Comparison of ENCODE assay signal across 26 cellular contexts in genomic region chr1:2328676-2329455, GRCh38.
"Had no signal": no experiment of that assay in that cellular context is flagged by ENCODE, and none has a peak within 500 bp of the region (broad histone marks: within the 10 kb centered on the region; RNA-seq: fewer than 3 reads in every experiment).

No MANE protein-coding gene starts in this region.

- H3K27me3 ChIP-seq: breast epithelium had no signal

- H3K27ac ChIP-seq: breast epithelium had no signal

- H3K4me1 Mint-ChIP-seq: activated B cell treated with CpG ODN at 0.5 μM for 24 hours; activated CD4-positive, alpha-beta T cell treated with anti-CD3 and anti-CD28 coated beads, Interleukin-2, amount 10 ng/mL, durations not matched to agents 24 days and 14 days; activated CD8-positive, alpha-beta memory T cell treated with anti-CD3 and anti-CD28 coated beads, Interleukin-2, amount 10 ng/mL, durations not matched to agents 7 days and 5 days; activated naive CD4-positive, alpha-beta T cell treated with anti-CD3 and anti-CD28 coated beads, Interleukin-2, amount 50 U/mL, for 24 hours had no signal

- H3K4me3 ChIP-seq: breast epithelium had no signal

- DNase-seq: activated B cell treated with CpG ODN at 0.5 μM for 24 hours; activated CD4-positive, alpha-beta T cell treated with anti-CD3 and anti-CD28 coated beads for 1 hour; activated CD4-positive, alpha-beta T cell treated with anti-CD3 and anti-CD28 coated beads, Interleukin-2, amount 10 ng/mL, durations not matched to agents 24 days and 14 days; activated CD4-positive, alpha-beta T cell treated with anti-CD3 and anti-CD28 coated beads, Interleukin-2, amount 50 U/mL, for 48 hours; activated CD8-positive, alpha-beta memory T cell treated with anti-CD3 and anti-CD28 coated beads, Interleukin-2, amount 10 ng/mL, durations not matched to agents 7 days and 5 days; activated effector memory CD4-positive, alpha-beta T cell treated with Interleukin-2 at 50 U/mL for 16 hours; activated naive CD4-positive, alpha-beta T cell; activated T-cell treated with anti-CD3 and anti-CD28 coated beads, Interleukin-2, amount 50 U/mL, for 24 hours; aorta; caudate nucleus; Karpas-422; MM.1S; NCI-H1105; NCI-H1436; NCI-H1694 treated with DMSO at 0.1 percent for 48 hours; NCI-H2029 treated with DMSO at 0.1 percent for 48 hours; NCI-H446 treated with DMSO at 0.1 percent for 48 hours; NCI-H526 treated with DMSO at 0.1 percent for 48 hours; NK-92 treated with Interleukin-12 subunit alpha and Interleukin-12 subunit beta, amount 100 ng/mL, for 24 hours; OCI-M1; SHP77; T-helper 9 cell had no signal

- H3K27ac Mint-ChIP-seq: activated B cell treated with CpG ODN at 0.5 μM for 24 hours; activated CD4-positive, alpha-beta T cell treated with anti-CD3 and anti-CD28 coated beads, Interleukin-2, amount 10 ng/mL, durations not matched to agents 24 days and 14 days; activated CD8-positive, alpha-beta memory T cell treated with anti-CD3 and anti-CD28 coated beads, Interleukin-2, amount 10 ng/mL, durations not matched to agents 7 days and 5 days; activated naive CD4-positive, alpha-beta T cell treated with anti-CD3 and anti-CD28 coated beads, Interleukin-2, amount 50 U/mL, for 24 hours; activated T-cell treated with anti-CD3 and anti-CD28 coated beads, Interleukin-2, amount 50 U/mL, for 24 hours; activated T-helper 1 cell treated with anti-CD3 and anti-CD28 coated beads, Interleukin-12 subunit alpha, Interleukin-12 subunit beta, Interleukin-2, Interleukin-4 antibody, amounts not matched to agents 30 ng/mL and 10 ng/mL and 1 ng/mL, durations not matched to agents 14 hours and 24 hours and 36 hours; T-helper 1 cell treated with Interleukin-12 subunit alpha and Interleukin-12 subunit beta and Interleukin-4 antibody, amounts not matched to agents 30 μg/mL and 1 μg/mL, for 36 hours had no signal

- H3K9me3 ChIP-seq: breast epithelium had no signal

- H3K9me3 Mint-ChIP-seq: activated B cell treated with CpG ODN at 0.5 μM for 24 hours; activated CD4-positive, alpha-beta T cell treated with anti-CD3 and anti-CD28 coated beads, Interleukin-2, amount 10 ng/mL, durations not matched to agents 24 days and 14 days; activated naive CD4-positive, alpha-beta T cell treated with anti-CD3 and anti-CD28 coated beads, Interleukin-2, amount 50 U/mL, for 24 hours; activated T-cell treated with anti-CD3 and anti-CD28 coated beads, Interleukin-2, amount 50 U/mL, for 24 hours had no signal

- H3K36me3 ChIP-seq: breast epithelium had no signal

- H3K36me3 Mint-ChIP-seq: activated naive CD4-positive, alpha-beta T cell treated with anti-CD3 and anti-CD28 coated beads, Interleukin-2, amount 50 U/mL, for 24 hours had no signal

- ATAC-seq: activated CD8-positive, alpha-beta memory T cell treated with anti-CD3 and anti-CD28 coated beads, Interleukin-2, amount 10 ng/mL, durations not matched to agents 7 days and 5 days had no signal

- H3K27me3 Mint-ChIP-seq: activated B cell treated with CpG ODN at 0.5 μM for 24 hours; activated CD4-positive, alpha-beta T cell treated with anti-CD3 and anti-CD28 coated beads, Interleukin-2, amount 10 ng/mL, durations not matched to agents 24 days and 14 days; activated naive CD4-positive, alpha-beta T cell treated with anti-CD3 and anti-CD28 coated beads, Interleukin-2, amount 50 U/mL, for 24 hours; activated T-cell treated with anti-CD3 and anti-CD28 coated beads, Interleukin-2, amount 50 U/mL, for 24 hours had no signal

- H3K4me3 Mint-ChIP-seq: activated B cell treated with CpG ODN at 0.5 μM for 24 hours; activated CD4-positive, alpha-beta T cell treated with anti-CD3 and anti-CD28 coated beads, Interleukin-2, amount 10 ng/mL, durations not matched to agents 24 days and 14 days; activated CD8-positive, alpha-beta memory T cell treated with anti-CD3 and anti-CD28 coated beads, Interleukin-2, amount 10 ng/mL, durations not matched to agents 7 days and 5 days; activated naive CD4-positive, alpha-beta T cell treated with anti-CD3 and anti-CD28 coated beads, Interleukin-2, amount 50 U/mL, for 24 hours; activated T-cell treated with anti-CD3 and anti-CD28 coated beads, Interleukin-2, amount 50 U/mL, for 24 hours; activated T-helper 1 cell treated with anti-CD3 and anti-CD28 coated beads, Interleukin-12 subunit alpha, Interleukin-12 subunit beta, Interleukin-2, Interleukin-4 antibody, amounts not matched to agents 30 ng/mL and 10 ng/mL and 1 ng/mL, durations not matched to agents 14 hours and 24 hours and 36 hours; T-helper 1 cell treated with Interleukin-12 subunit alpha and Interleukin-12 subunit beta and Interleukin-4 antibody, amounts not matched to agents 30 μg/mL and 1 μg/mL, for 36 hours had no signal
